24 cellular contexts compared by ENCODE assay signal in the genomic region with DNA sequence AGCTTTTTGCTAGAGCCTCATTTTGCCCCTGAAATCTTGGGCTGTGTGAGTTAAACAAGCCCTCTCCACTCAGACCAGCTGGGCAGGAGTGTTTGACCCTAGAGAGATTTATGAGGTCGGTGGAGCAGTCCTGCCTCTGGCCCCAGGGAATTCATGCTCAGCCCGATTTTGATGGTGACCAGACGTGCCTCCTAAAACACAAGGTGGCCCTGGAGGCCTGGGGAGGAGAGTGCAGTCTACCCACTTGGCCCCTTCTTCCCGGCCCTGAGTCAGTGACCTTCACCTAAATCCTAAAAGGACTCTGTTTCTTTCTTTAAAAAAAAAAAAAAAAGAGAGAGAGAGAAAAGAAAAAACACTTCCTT.
DNase-seq lines count a peak whose midpoint lies in the region; ATAC-seq, FAIRE-seq and TF ChIP-seq lines count a peak whose summit lies in the region.
"Had no signal": no experiment of that assay in that cellular context is flagged by ENCODE, and none has a peak within 500 bp of the region (broad histone marks: within the 10 kb centered on the region; RNA-seq: fewer than 3 reads in every experiment).

No MANE protein-coding gene starts in this region.

- H4K5ac ChIP-seq in mesendoderm (ENCODE audit: low read length) = no peak overlapping the region

- H3K36me3 Mint-ChIP-seq in HFFc6 (ENCODE audit: low read depth) (peaks cover 26% of the 10 kb centered on the region), astrocyte (ENCODE audit: low read depth, unreplicated experiment) (peaks cover 17% of the 10 kb centered on the region)

- no peak overlapping the region for H4K8ac ChIP-seq in mesendoderm (ENCODE audit: low read depth, low read length)

- H3K9me3 Mint-ChIP-seq in HFFc6 = no peaks in the 10 kb centered on the region
- H3K9me3 Mint-ChIP-seq in astrocyte (ENCODE audit: unreplicated experiment) = no peaks in the 10 kb centered on the region

- H2AFZ ChIP-seq in astrocyte (ENCODE audit: low read depth, low read length) = no peak overlapping the region

- peaks cover 16% of the 10 kb centered on the region for H3K79me2 ChIP-seq in astrocyte (ENCODE audit: insufficient read depth, low read length)
- no peaks in the 10 kb centered on the region for H3K79me2 ChIP-seq in mesendoderm (ENCODE audit: control insufficient read depth, insufficient read depth, low read length)

- no peak for FAIRE-seq in astrocyte (lab: Jason Lieb, UNC)
- FAIRE-seq: bronchial epithelial cell, endometrium, kidney had no signal

- H3K4me3 Mint-ChIP-seq in HFFc6 (peak overlapping the region; percentile 34; the same call in 1 of the 2 replicates), astrocyte (ENCODE audit: unreplicated experiment) (no peak overlapping the region)
- H3K4me3 Mint-ChIP-seq: activated CD8-positive, alpha-beta T cell treated with anti-CD3 and anti-CD28 coated beads, Interleukin-2, amount 10 ng/mL, durations not matched to agents 7 days and 5 days had no signal

- H3K56ac ChIP-seq in mesendoderm (ENCODE audit: low read length) = no peak overlapping the region

- peaks cover 4% of the 10 kb centered on the region for H3K27me3 Mint-ChIP-seq in HFFc6 (ENCODE audit: insufficient read depth)
- no peaks in the 10 kb centered on the region for H3K27me3 Mint-ChIP-seq in astrocyte (ENCODE audit: low read depth, unreplicated experiment)

- TF ChIP-seq POLR2A in stomach (IDR thresholded peaks at IDR 0.05) = no peak

- DNase-seq in HFFc6 (no peak), astrocyte (ENCODE audit: low read depth) (no peak), mesendoderm (no peak), stomach (no peak), NCI-H526 treated with DMSO at 0.1 percent for 48 hours (lab: John Stamatoyannopoulos, UW) (no peak), midbrain (lab: John Stamatoyannopoulos, UW) (no peak), SIG-M5 treated with dmso at 0.1 percent for 504 hours (lab: John Stamatoyannopoulos, UW; ENCODE audit: unreplicated experiment) (no peak)
- DNase-seq: activated CD4-positive, CD25-positive, alpha-beta regulatory T cell treated with anti-CD3 and anti-CD28 coated beads, Interleukin-2, amount 50 U/mL, for 72 hours; activated CD8-positive, alpha-beta T cell treated with anti-CD3 and anti-CD28 coated beads, Interleukin-2, amount 10 ng/mL, durations not matched to agents 7 days and 5 days; activated T-cell treated with anti-CD3 and anti-CD28 coated beads for 4 hours; cortex of kidney; EL; kidney; lower lobe of right lung; NCI-H446; nucleus accumbens; SIG-M5; stimulated activated naive CD4-positive, alpha-beta T cell treated with Interleukin-2 at 50 U/mL for 16 hours had no signal

- H3K27ac ChIP-seq in astrocyte (ENCODE audit: low read depth, low read length) (peak overlapping the region; percentile 27), mesendoderm (ENCODE audit: low read depth, low read length) (no peak overlapping the region), stomach (peak overlapping the region in 3 of 5 donors; percentile 32 to 65 (median 48))
- H3K27ac ChIP-seq: C4-2B, lower lobe of right lung had no signal

- H3K9ac ChIP-seq in astrocyte (ENCODE audit: low read length) = peak overlapping the region; percentile 49
- no peak overlapping the region for H3K9ac ChIP-seq in mesendoderm (ENCODE audit: low read length)

- no peaks in the 10 kb centered on the region for H3K79me1 ChIP-seq in mesendoderm (ENCODE audit: low read length)

- H3K4me2 ChIP-seq in astrocyte (ENCODE audit: low read length) (peak overlapping the region; percentile 58), mesendoderm (ENCODE audit: low read length) (no peak overlapping the region)

- H2BK15ac ChIP-seq in mesendoderm (replicated peaks; ENCODE audit: low read depth) = no peak overlapping the region

- no peak overlapping the region for H3K4ac ChIP-seq in mesendoderm (ENCODE audit: low read depth, low read length)

- H3K18ac ChIP-seq in mesendoderm (ENCODE audit: low read length) = peak overlapping the region; percentile 25

- TF ChIP-seq EP300 in stomach (IDR thresholded peaks at IDR 0.05) = no peak

- no peaks in the 10 kb centered on the region for H3K27me3 ChIP-seq in astrocyte (ENCODE audit: insufficient read depth, low read length)
- no peaks in the 10 kb centered on the region for H3K27me3 ChIP-seq in mesendoderm (ENCODE audit: insufficient read depth, low read length, poor library complexity)
- H3K27me3 ChIP-seq in stomach = no peaks in the 10 kb centered on the region
- H3K27me3 ChIP-seq: tibial nerve had no signal

- WGBS in mesendoderm (ENCODE audit: extremely low coverage, insufficient coverage, low lambda C conversion rate) = no CpG with 5 or more reads among the region's 4 CpGs
- 68 to 87% (median 74%) methylated on average over 4 of the region's 4 CpGs for WGBS in stomach, 5 donors

- no peak overlapping the region for H3K23ac ChIP-seq in mesendoderm (ENCODE audit: low read length)

- TF ChIP-seq CTCF in HFFc6 (IDR thresholded peaks at IDR 0.05) (no peak), astrocyte (IDR thresholded peaks at IDR 0.05; ENCODE audit: insufficient read depth, low read depth, low read length) (no peak), stomach (IDR thresholded peaks at IDR 0.05) (no peak)

- no peak overlapping the region for H2BK120ac ChIP-seq in mesendoderm (ENCODE audit: low read depth, low read length)

- no peak for ATAC-seq in HG03097 (IDR thresholded peaks at IDR 0.05; ENCODE audit: low FRiP score, unreplicated experiment)
- ATAC-seq: activated CD8-positive, alpha-beta T cell treated with anti-CD3 and anti-CD28 coated beads, Interleukin-2, amount 10 ng/mL, durations not matched to agents 7 days and 5 days; lower lobe of right lung had no signal

- H3K4me1 ChIP-seq in astrocyte (ENCODE audit: insufficient read depth, low read length) (peaks cover 37% of the 10 kb centered on the region), mesendoderm (ENCODE audit: control insufficient read depth, low read depth, low read length) (peaks cover 22% of the 10 kb centered on the region), stomach (peaks cover 0 to 33% (median 14%) of the 10 kb centered on the region in 4 donors)
- H3K4me1 ChIP-seq: HAP-1, lower lobe of right lung had no signal

- H3K4me1 Mint-ChIP-seq in HFFc6 (ENCODE audit: low read depth) (peaks cover 97% of the 10 kb centered on the region), astrocyte (ENCODE audit: low read depth, unreplicated experiment) (peaks cover 53% of the 10 kb centered on the region)

- H3K36me3 ChIP-seq in astrocyte (ENCODE audit: insufficient read depth, low read length) (no peaks in the 10 kb centered on the region), mesendoderm (ENCODE audit: control insufficient read depth, insufficient read depth, low read length) (no peaks in the 10 kb centered on the region), stomach (peaks cover 0 to 6% (median 3%) of the 10 kb centered on the region in 4 donors)
- H3K36me3 ChIP-seq: HAP-1, tibial nerve had no signal

- no peak overlapping the region for H2BK5ac ChIP-seq in mesendoderm (ENCODE audit: low read length)

- intact Hi-C loops in stomach (cut with DNase I; ENCODE audit: low total_unique reads) = no loop called here

- H3K9me3 ChIP-seq in astrocyte (ENCODE audit: insufficient read depth, low read depth, low read length) (no peaks in the 10 kb centered on the region), stomach (no peaks in the 10 kb centered on the region)
- H3K9me3 ChIP-seq: HAP-1, lower lobe of right lung, tibial nerve had no signal

- no peaks in the 10 kb centered on the region for H4K20me1 ChIP-seq in astrocyte (ENCODE audit: insufficient read depth, low read length)

- no peak overlapping the region for H2AK5ac ChIP-seq in mesendoderm (ENCODE audit: low read length)

- H3K4me3 ChIP-seq in astrocyte (ENCODE audit: insufficient read depth, low read depth, low read length) (no peak overlapping the region), mesendoderm (ENCODE audit: low read length) (no peak overlapping the region), stomach (no peak overlapping the region)
- H3K4me3 ChIP-seq: HAP-1, lower lobe of right lung, tibial nerve had no signal

- H3K27ac Mint-ChIP-seq in HFFc6 = peak overlapping the region; percentile 76
- H3K27ac Mint-ChIP-seq in astrocyte (ENCODE audit: unreplicated experiment) = peak overlapping the region; percentile 79
- H3K27ac Mint-ChIP-seq: activated CD8-positive, alpha-beta T cell treated with anti-CD3 and anti-CD28 coated beads, Interleukin-2, amount 10 ng/mL, durations not matched to agents 7 days and 5 days had no signal
